ENCODE assay signal across 1 cellular context in the genomic region with DNA sequence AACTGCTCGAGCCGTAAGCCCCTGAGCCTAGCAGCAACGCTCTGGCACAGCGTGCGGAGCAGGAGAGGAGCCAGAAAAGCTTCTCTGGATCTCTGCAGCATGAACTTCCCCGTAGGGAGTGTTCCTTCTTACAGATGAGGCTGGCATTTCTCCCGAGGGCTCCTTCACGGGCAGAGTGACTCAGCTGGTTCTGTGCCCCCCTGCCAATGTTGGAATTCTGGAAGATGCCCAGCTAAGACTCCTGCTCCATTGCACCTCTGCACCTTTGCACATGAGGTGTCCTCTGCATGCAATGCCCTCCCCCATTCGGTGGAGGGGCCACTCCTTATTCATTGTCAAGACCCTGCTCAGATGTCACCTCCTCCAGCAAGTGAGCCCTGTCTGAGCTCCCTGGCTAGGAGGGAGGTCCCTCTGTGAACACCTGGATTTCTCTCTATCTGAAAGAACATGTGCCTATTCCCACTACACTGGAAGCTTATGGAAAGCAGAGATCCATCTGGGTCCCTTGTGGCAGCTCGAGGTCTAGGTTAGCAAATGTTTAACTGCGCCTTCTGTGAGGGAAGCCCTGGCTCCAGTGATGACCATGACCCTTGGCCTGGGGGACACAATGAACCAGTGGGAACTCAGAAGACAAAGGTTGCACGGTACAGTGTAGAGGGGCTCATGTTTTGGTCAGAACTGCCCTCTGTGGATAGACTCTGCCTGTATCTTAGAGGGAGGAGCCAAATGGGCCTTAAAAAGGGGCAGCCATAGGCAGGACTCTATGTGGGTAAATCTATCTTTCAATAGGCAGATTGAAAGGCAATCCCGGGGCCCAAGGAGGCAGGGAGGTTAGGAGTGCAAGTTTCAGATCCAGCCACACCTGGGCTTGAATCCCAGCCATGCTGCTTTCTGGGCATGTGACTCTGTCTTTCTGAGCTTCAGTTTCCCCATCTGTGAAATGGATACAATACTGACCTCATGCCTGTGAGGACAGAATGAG.
TF ChIP-seq lines count a peak whose summit lies in the region.

No MANE protein-coding gene starts in this region.

TF ChIP-seq in liver, 16 proteins besides CTCF, POLR2A, EP300 and RAD21 (continued from another document):
- TF ChIP-seq, protein P1, sequence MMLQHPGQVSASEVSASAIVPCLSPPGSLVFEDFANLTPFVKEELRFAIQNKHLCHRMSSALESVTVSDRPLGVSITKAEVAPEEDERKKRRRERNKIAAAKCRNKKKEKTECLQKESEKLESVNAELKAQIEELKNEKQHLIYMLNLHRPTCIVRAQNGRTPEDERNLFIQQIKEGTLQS (IDR thresholded peaks at IDR 0.05), result no peak
- peak; percentile 90 to 93 for TF ChIP-seq RXRA (IDR thresholded peaks at IDR 0.05)
